Comparison of ENCODE assay signal across 11 cellular contexts in genomic region chr11:73147771-73148681, GRCh38. TPM values are rescaled to one million over a fixed set of nuclear protein-coding genes. Genes with fewer than 3 reads are reported as not detected.
DNase-seq lines count a peak whose midpoint lies in the region; ATAC-seq and TF ChIP-seq lines count a peak whose summit lies in the region.
"Had no signal": no experiment of that assay in that cellular context is flagged by ENCODE, and none has a peak within 500 bp of the region (broad histone marks: within the 10 kb centered on the region; RNA-seq: fewer than 3 reads in every experiment).

No MANE protein-coding gene starts in this region.

- DNase-seq in Daoy (ENCODE audit: low read depth), result peak; percentile 45
- DNase-seq in NCI-H2107 treated with DMSO at 0.1 percent for 48 hours (lab: John Stamatoyannopoulos, UW; ENCODE audit: unreplicated experiment), result peak; percentile 20
- DNase-seq in dorsolateral prefrontal cortex, result peak in 7 of 10 donors; percentile 42 to 69 (median 66)
- DNase-seq in osteoblast (ENCODE audit: insufficient read length, low spot score, missing footprints), result no peak
- no peak for DNase-seq in stimulated activated CD4-positive, alpha-beta T cell treated with anti-CD3 and anti-CD28 coated beads, Interleukin-4, amount 100 ng/mL, for 1 hour
- no peak for DNase-seq in SKM-1 (lab: John Stamatoyannopoulos, UW; ENCODE audit: unreplicated experiment)
- DNase-seq in COR-L47 (lab: John Stamatoyannopoulos, UW), result no peak
- DNase-seq: DND-41, NCI-H2029 treated with DMSO at 0.1 percent for 48 hours, retina had no signal

- TF ChIP-seq CTCF in dorsolateral prefrontal cortex (IDR thresholded peaks at IDR 0.05 in 54 of 56, conservative IDR thresholded peaks at IDR 0.05 in 2 of 56; ENCODE audit: low read depth in 1 of 56, partially characterized antibody in 56 of 56) (no peak), osteoblast (IDR thresholded peaks at IDR 0.05; ENCODE audit: extremely low read depth, low read depth, low read length) (no peak)

- H3K27ac ChIP-seq in dorsolateral prefrontal cortex (peak overlapping the region in 15 of 59 donors; percentile 5 to 69 (median 40)), osteoblast (ENCODE audit: low read depth, low read length) (no peak overlapping the region)

- H4K20me1 ChIP-seq in osteoblast (ENCODE audit: insufficient read depth, low read length), result no peaks in the 10 kb centered on the region

- H3K36me3 ChIP-seq in osteoblast (ENCODE audit: insufficient read depth, low read length), result no peaks in the 10 kb centered on the region

- no peak for ATAC-seq in HG03045 (IDR thresholded peaks at IDR 0.05; ENCODE audit: unreplicated experiment)

- H3K79me2 ChIP-seq in osteoblast (ENCODE audit: insufficient read depth, low read length), result no peaks in the 10 kb centered on the region

- peak overlapping the region; percentile 8 for H2AFZ ChIP-seq in osteoblast (ENCODE audit: low read length)

- intact Hi-C loops in dorsolateral prefrontal cortex (cut with DNase I), result loop anchor here in 1 of 2 donors (2.0 kb wide), 1 partner anchor 31 kb away; no protein-coding TSS in a partner anchor

- no peaks in the 10 kb centered on the region for H3K9me3 ChIP-seq in osteoblast (ENCODE audit: low read depth, low read length)

- H3K27me3 ChIP-seq in dorsolateral prefrontal cortex, result no peaks in the 10 kb centered on the region
- no peaks in the 10 kb centered on the region for H3K27me3 ChIP-seq in osteoblast (ENCODE audit: insufficient read depth, low read length)

- no peak overlapping the region for H3K4me3 ChIP-seq in dorsolateral prefrontal cortex
- H3K4me3 ChIP-seq in osteoblast (ENCODE audit: insufficient read depth, low read length), result no peak overlapping the region

- peaks cover 3% of the 10 kb centered on the region for H3K4me1 ChIP-seq in osteoblast (ENCODE audit: insufficient read depth, low read length)

- no peak overlapping the region for H3K4me2 ChIP-seq in osteoblast (ENCODE audit: insufficient read depth, low read length)

RNA-seq across cellular contexts. Expression of gene FCHSD2, which starts 5.9 kb away (rescaled TPM):
- 4.8 and 7.2 TPM in 2 replicates for total RNA-seq in Daoy (2014; rRNA removed; shearing (Covaris generic))
- 10 to 100 TPM; 35.0 to 92.4 (median 54.7) TPM for total RNA-seq in dorsolateral prefrontal cortex
- total RNA-seq in osteoblast, result 34.0 and 38.0 TPM in 2 replicates

Comparison
In these comparisons a context has a peak if more than half of its experiments do, and no peak if none do; other contexts are left out.
1. DNase-seq: peak in Daoy (single experiment), NCI-H2107 treated with DMSO at 0.1 percent for 48 hours (single experiment) and dorsolateral prefrontal cortex (7 of 10); none in osteoblast (single experiment), stimulated activated CD4-positive, alpha-beta T cell treated with anti-CD3 and anti-CD28 coated beads, Interleukin-4, amount 100 ng/mL, for 1 hour (single experiment), SKM-1 (single experiment) and COR-L47 (single experiment).